Comparison of ENCODE assay signal across 8 cellular contexts in the genomic region with DNA sequence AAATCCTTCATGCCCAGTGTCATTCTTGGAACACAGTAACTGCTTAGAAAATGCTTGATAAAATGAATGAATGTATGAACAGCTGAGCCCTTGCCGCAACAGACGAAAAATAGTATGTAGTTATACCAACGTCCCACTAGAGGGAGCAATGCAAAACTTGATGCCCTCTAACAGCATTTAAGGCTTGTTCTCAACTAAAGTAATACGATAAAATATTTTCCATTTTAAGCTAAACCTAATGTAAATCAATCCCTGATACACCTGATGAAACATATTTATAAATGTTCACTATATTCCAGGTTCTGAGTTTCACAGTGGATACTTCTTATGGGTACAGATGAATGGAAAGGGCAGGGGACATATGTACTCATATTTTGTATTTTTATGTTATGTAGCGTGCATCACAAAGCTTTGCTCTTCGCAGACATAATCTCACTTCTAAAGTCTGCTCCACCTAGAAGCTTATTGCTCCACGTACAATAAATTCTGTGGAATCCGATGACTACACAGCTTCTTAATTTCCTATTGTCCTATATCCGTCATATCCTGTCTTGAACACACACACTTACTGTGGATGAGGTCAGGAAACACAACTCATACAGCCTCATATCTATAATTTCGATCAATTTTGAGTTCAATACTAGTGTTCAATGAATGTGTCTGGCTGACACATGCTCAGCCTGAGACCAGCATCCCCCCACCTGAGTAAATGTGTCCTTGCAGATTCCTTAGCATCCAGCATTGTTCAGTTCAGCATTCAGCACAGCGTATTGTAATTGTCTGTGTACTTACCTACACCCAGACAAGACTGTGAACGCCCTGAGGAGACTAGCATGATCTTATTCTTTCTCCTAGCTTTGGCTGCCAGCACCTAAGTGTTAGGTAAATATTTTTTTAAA. TPM values are rescaled to one million over a fixed set of nuclear protein-coding genes. Genes with fewer than 3 reads are reported as not detected.
DNase-seq lines count a peak whose midpoint lies in the region; ATAC-seq and TF ChIP-seq lines count a peak whose summit lies in the region.

No MANE protein-coding gene starts in this region.

- CTCF ChIA-PET in CD4-positive, alpha-beta T cell (lab: Charles Lee), result interaction anchor here (0.7 to 2.6 kb wide), 16 partner anchors 8 to 99 kb away, joined by 3 to 18 read pairs (median 4); a partner anchor contains a TSS

- POLR2A ChIA-PET in CD4-positive, alpha-beta T cell (lab: Charles Lee), result interaction anchor here (0.7 to 2.4 kb wide), 6 partner anchors 18 to 55 kb away, joined by 3 to 14 read pairs (median 4); a partner anchor contains a TSS

- peaks cover 26% of the 10 kb centered on the region for H3K4me1 Mint-ChIP-seq in CD4-positive, alpha-beta T cell (ENCODE audit: low read depth)

- H3K4me2 ChIP-seq in neural cell (ENCODE audit: low read length), result no peak overlapping the region

- no peaks in the 10 kb centered on the region for H3K9me3 ChIP-seq in CD4-positive, alpha-beta T cell (ENCODE audit: control insufficient read depth, low read length)
- no peaks in the 10 kb centered on the region for H3K9me3 ChIP-seq in neural cell (ENCODE audit: low read length)

- H3K27ac ChIP-seq in CD4-positive, alpha-beta T cell (ENCODE audit: low read depth, low read length), result no peak overlapping the region
- peak overlapping the region; percentile 99 for H3K27ac ChIP-seq in epithelial cell of prostate
- no peak overlapping the region for H3K27ac ChIP-seq in neural cell (ENCODE audit: low read length)

- ATAC-seq in CD4-positive, alpha-beta T cell (ENCODE audit: poor library complexity), result peak; percentile 41
- ATAC-seq in GM18868 (IDR thresholded peaks at IDR 0.05; ENCODE audit: unreplicated experiment) (peak; percentile 42), GM21447 (IDR thresholded peaks at IDR 0.05; ENCODE audit: unreplicated experiment) (no peak)

- H3F3A ChIP-seq in neural cell (ENCODE audit: insufficient read depth, low read length, poor library complexity, severe bottlenecking), result no peaks in the 10 kb centered on the region

- H3K4me3 ChIP-seq in neural cell (ENCODE audit: low read length), result no peak overlapping the region

- H3K36me3 Mint-ChIP-seq in CD4-positive, alpha-beta T cell (ENCODE audit: low read depth), result peaks cover 7% of the 10 kb centered on the region

- H3K27me3 Mint-ChIP-seq in CD4-positive, alpha-beta T cell, result peaks cover 19% of the 10 kb centered on the region

- TF ChIP-seq RAD21 in neural cell (conservative IDR thresholded peaks at IDR 0.05), result peak; percentile 55

- peak; percentile 91 for TF ChIP-seq CTCF in CD4-positive, alpha-beta T cell (IDR thresholded peaks at IDR 0.05)
- peak; percentile 82 for TF ChIP-seq CTCF in neural cell (IDR thresholded peaks at IDR 0.05; ENCODE audit: poor library complexity, severe bottlenecking)

- no peaks in the 10 kb centered on the region for H4K20me1 ChIP-seq in neural cell (ENCODE audit: insufficient read depth)

- no peak overlapping the region for H3K4me3 Mint-ChIP-seq in CD4-positive, alpha-beta T cell

- no peaks in the 10 kb centered on the region for H3K36me3 ChIP-seq in neural cell (ENCODE audit: insufficient read depth, low read length)

- H3K9me2 ChIP-seq in neural cell (ENCODE audit: insufficient read depth, low read length), result no peaks in the 10 kb centered on the region

- H3K9me3 Mint-ChIP-seq in CD4-positive, alpha-beta T cell, result no peaks in the 10 kb centered on the region

- no peak overlapping the region for H3K27ac Mint-ChIP-seq in CD4-positive, alpha-beta T cell

- no peaks in the 10 kb centered on the region for H3K79me2 ChIP-seq in neural cell (replicated peaks; ENCODE audit: insufficient read depth, low read length)

- H3K9ac ChIP-seq in neural cell (ENCODE audit: low read length), result no peak overlapping the region

- intact Hi-C loops in CD4-positive, alpha-beta T cell (cut with DNase I, micrococcal nuclease), result loop anchor here in 1 of 2 experiments (5.0 kb wide), 1 partner anchor 76 kb away; no protein-coding TSS in a partner anchor

- no peak for DNase-seq in CD4-positive, alpha-beta T cell
- DNase-seq in LoVo (ENCODE audit: low spot score) (peak; percentile 53), SK-N-DZ (ENCODE audit: low spot score) (peak; percentile 59), epithelial cell of prostate (ENCODE audit: low read depth, low spot score) (peak; percentile 95), NCI-H187 (lab: John Stamatoyannopoulos, UW) (no peak)

- TF ChIP-seq EP300 in neural cell (conservative IDR thresholded peaks at IDR 0.05; ENCODE audit: poor library complexity, severe bottlenecking), result no peak

- H2AFZ ChIP-seq in neural cell (ENCODE audit: low read depth, low read length), result peak overlapping the region; percentile 6

- peaks cover 7% of the 10 kb centered on the region for H3K27me3 ChIP-seq in CD4-positive, alpha-beta T cell (ENCODE audit: control insufficient read depth, insufficient read depth, low read length)
- H3K27me3 ChIP-seq in neural cell (ENCODE audit: insufficient read depth, low read depth, low read length), result no peaks in the 10 kb centered on the region

TF ChIP-seq in neural cell, 6 proteins besides CTCF, POLR2A, EP300 and RAD21:
- TF ChIP-seq SMC3 (conservative IDR thresholded peaks at IDR 0.05; ENCODE audit: poor library complexity), result peak; percentile 76
- no peak for TF ChIP-seq EZH2 (IDR thresholded peaks at IDR 0.05; ENCODE audit: borderline replicate concordance, insufficient read depth, low read length, poor library complexity, severe bottlenecking)

RNA-seq across cellular contexts. Expression of a gene that starts 4.4 kb away (rescaled TPM):
- 1 to 10 TPM; 6.0 to 6.4 TPM for total RNA-seq in CD4-positive, alpha-beta T cell
- 9.6 and 10.8 TPM in 2 replicates for polyA plus RNA-seq in SK-N-DZ (2014; cell fraction: cytosol; rRNA removed)
- 10.2 and 11.0 TPM in 2 replicates for polyA plus RNA-seq in SK-N-DZ (2014; cell fraction: nucleus; rRNA removed)
- 6.1 and 6.2 TPM in 2 replicates for polyA plus RNA-seq in neural cell
- 10.5 and 12.7 TPM in 2 replicates for polyA minus RNA-seq in neural cell

RNA-seq across cellular contexts. Expression of a gene that starts 17.4 kb away (rescaled TPM):
- 1 to 10 TPM in 1 of 2 experiments, under 1 TPM in 1; 0.74 to 1.7 TPM for total RNA-seq in CD4-positive, alpha-beta T cell
- polyA plus RNA-seq in SK-N-DZ (2014; cell fraction: cytosol; rRNA removed), result not detected in 2 replicates
- polyA plus RNA-seq in SK-N-DZ (2014; cell fraction: nucleus; rRNA removed), result 0.37 TPM in 1 of 2 replicates, not detected in the other
- polyA plus RNA-seq in neural cell, result not detected in 2 replicates
- polyA minus RNA-seq in neural cell, result not detected in 2 replicates

RNA-seq across cellular contexts. Expression of a gene that starts 39.0 kb away (rescaled TPM):
- under 1 TPM; 0.63 to 0.67 TPM for total RNA-seq in CD4-positive, alpha-beta T cell
- 3.9 and 4.3 TPM in 2 replicates for polyA plus RNA-seq in SK-N-DZ (2014; cell fraction: cytosol; rRNA removed)
- 2.2 and 2.4 TPM in 2 replicates for polyA plus RNA-seq in SK-N-DZ (2014; cell fraction: nucleus; rRNA removed)
- 1.4 and 2.8 TPM in 2 replicates for polyA plus RNA-seq in neural cell
- 4.5 and 4.6 TPM in 2 replicates for polyA minus RNA-seq in neural cell

Comparison
In these comparisons a context has a peak if more than half of its experiments do, and no peak if none do; other contexts are left out.
1. DNase-seq: peak in LoVo (single experiment), SK-N-DZ (single experiment) and epithelial cell of prostate (single experiment); none in CD4-positive, alpha-beta T cell (0 of 10) and NCI-H187 (0 of 2).